ENCODE assay signal across 14 cellular contexts in the genomic region with DNA sequence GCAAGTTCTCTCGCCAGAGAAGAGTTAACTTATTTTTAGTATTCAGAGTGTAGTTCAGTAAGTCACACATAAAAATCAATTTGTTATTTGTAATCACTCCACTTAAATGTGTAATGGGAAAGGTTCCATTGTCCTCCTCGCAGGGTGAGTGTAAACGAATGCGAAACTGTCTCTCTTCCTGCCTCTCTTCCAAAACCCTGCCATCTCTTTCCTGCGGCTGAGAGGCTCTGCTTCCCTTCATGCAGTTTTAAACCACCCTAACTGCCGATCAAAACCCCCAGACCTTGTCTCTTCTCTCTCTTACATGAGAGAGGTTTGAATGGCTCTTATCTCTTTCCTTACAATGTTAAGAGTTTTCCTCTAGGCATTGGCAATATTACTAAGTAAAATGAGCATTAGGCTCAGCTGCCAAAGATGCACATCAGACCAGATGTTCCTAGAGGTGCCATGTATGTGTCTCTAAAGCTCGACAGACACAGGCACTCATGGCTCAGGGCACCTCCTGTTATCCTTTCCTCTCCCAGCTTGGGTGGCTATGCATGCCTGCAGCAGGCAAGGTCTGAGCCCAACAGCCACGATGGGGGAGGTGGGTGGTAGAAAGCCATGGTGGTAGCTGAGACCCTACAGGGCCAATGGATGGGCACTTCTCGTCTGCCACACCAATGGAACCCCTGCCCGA.
A peak's percentile ranks its signal among the peaks of the same experiment; 100 is the strongest.
DNase-seq lines count a peak whose midpoint lies in the region; ATAC-seq and TF ChIP-seq lines count a peak whose summit lies in the region.
"Had no signal": no experiment of that assay in that cellular context is flagged by ENCODE, and none has a peak within 500 bp of the region (broad histone marks: within the 10 kb centered on the region; RNA-seq: fewer than 3 reads in every experiment).

No MANE protein-coding gene starts in this region.

- H3K4me3 ChIP-seq in SK-N-SH (ENCODE audit: low read depth in 2 of 2, low read length in 1 of 2): no peak overlapping the region
- H3K4me3 ChIP-seq: vagina had no signal

- no peak for TF ChIP-seq CTCF in SK-N-SH (IDR thresholded peaks at IDR 0.05)

- DNase-seq in activated T-cell treated with anti-CD3 and anti-CD28 coated beads, Interleukin-2, amount 50 U/mL, for 72 hours: no peak
- no peak for DNase-seq in activated T-cell treated with anti-CD3 and anti-CD28 coated beads, Interleukin-2, amount 50 U/mL, for 48 hours
- DNase-seq in SK-N-SH (peak; percentile 66), HPDE6-E6E7 (ENCODE audit: extremely low spot score) (no peak), H4 (ENCODE audit: low spot score) (no peak)
- DNase-seq in effector memory CD8-positive, alpha-beta T cell: no peak
- no peak for DNase-seq in stimulated activated naive B cell treated with anti-CD40 and anti-IgM and Interleukin-4, amounts not matched to agents 10 μg/mL and 1 μg/mL and 100 μg/mL, for 72 hours
- DNase-seq: effector CD8-positive, alpha-beta T cell; NCI-H2029 treated with DMSO at 0.1 percent for 48 hours; stimulated activated CD4-positive, alpha-beta T cell treated with anti-CD3 and anti-CD28 coated beads, Interleukin-15, amount 100 ng/mL, for 24 hours had no signal

- no peaks in the 10 kb centered on the region for H3K9me3 Mint-ChIP-seq in activated T-cell treated with anti-CD3 and anti-CD28 coated beads, Interleukin-2, amount 50 U/mL, for 72 hours
- H3K9me3 Mint-ChIP-seq in effector memory CD8-positive, alpha-beta T cell: no peaks in the 10 kb centered on the region
- H3K9me3 Mint-ChIP-seq in stimulated activated naive B cell treated with anti-CD40 and anti-IgM and Interleukin-4, amounts not matched to agents 10 μg/mL and 1 μg/mL and 100 μg/mL, for 72 hours: no peaks in the 10 kb centered on the region
- H3K9me3 Mint-ChIP-seq: IgD-negative memory B cell had no signal

- H3K27ac ChIP-seq in SK-N-SH (ENCODE audit: low read depth in 2 of 2, low read length in 1 of 2): no peak overlapping the region; a peak in 2 of 4 replicates
- H3K27ac ChIP-seq: vagina had no signal

- peak overlapping the region; percentile 66 for H3K27ac Mint-ChIP-seq in activated T-cell treated with anti-CD3 and anti-CD28 coated beads, Interleukin-2, amount 50 U/mL, for 72 hours
- H3K27ac Mint-ChIP-seq in effector memory CD8-positive, alpha-beta T cell: peak overlapping the region; percentile 35 to 80
- peak overlapping the region; percentile 66 for H3K27ac Mint-ChIP-seq in stimulated activated naive B cell treated with anti-CD40 and anti-IgM and Interleukin-4, amounts not matched to agents 10 μg/mL and 1 μg/mL and 100 μg/mL, for 72 hours

- TF ChIP-seq RAD21 in SK-N-SH (IDR thresholded peaks at IDR 0.05; ENCODE audit: low read length): peak; percentile 31; the same call in 1 of the 2 replicates

- no peaks in the 10 kb centered on the region for H3K9me2 ChIP-seq in SK-N-SH

- POLR2A ChIA-PET in SK-N-SH (lab: Yijun Ruan, JAX): no interaction called here

- ATAC-seq in activated T-cell treated with anti-CD3 and anti-CD28 coated beads, Interleukin-2, amount 50 U/mL, for 72 hours (replicated peaks in 1 of 2): no peak
- no peak for ATAC-seq in effector memory CD8-positive, alpha-beta T cell (replicated peaks)
- ATAC-seq in stimulated activated naive B cell treated with anti-CD40 and anti-IgM and Interleukin-4, amounts not matched to agents 10 μg/mL and 1 μg/mL and 100 μg/mL, for 72 hours (replicated peaks): no peak
- ATAC-seq in HG02588 (IDR thresholded peaks at IDR 0.05; ENCODE audit: unreplicated experiment): no peak
- ATAC-seq: left lobe of liver had no signal

- CTCF ChIA-PET in SK-N-SH (lab: Yijun Ruan, JAX): interaction anchor here (0.8 to 2.3 kb wide), 5 partner anchors 9 to 107 kb away, joined by 3 to 11 read pairs (median 3); no protein-coding TSS in a partner anchor

- H3K4me2 ChIP-seq in SK-N-SH: no peak overlapping the region

- H3K4me3 Mint-ChIP-seq in activated T-cell treated with anti-CD3 and anti-CD28 coated beads, Interleukin-2, amount 50 U/mL, for 72 hours: peak overlapping the region; percentile 18 to 26
- H3K4me3 Mint-ChIP-seq in effector memory CD8-positive, alpha-beta T cell: no peak overlapping the region
- peak overlapping the region; percentile 17 to 40 for H3K4me3 Mint-ChIP-seq in stimulated activated naive B cell treated with anti-CD40 and anti-IgM and Interleukin-4, amounts not matched to agents 10 μg/mL and 1 μg/mL and 100 μg/mL, for 72 hours

- no peaks in the 10 kb centered on the region for H3K36me3 ChIP-seq in SK-N-SH (replicated peaks in 1 of 2; ENCODE audit: control insufficient read depth in 1 of 2, insufficient read depth in 2 of 2, low read length in 1 of 2)
- H3K36me3 ChIP-seq: vagina had no signal

- H3K36me3 Mint-ChIP-seq in activated T-cell treated with anti-CD3 and anti-CD28 coated beads, Interleukin-2, amount 50 U/mL, for 72 hours (ENCODE audit: insufficient read depth in 2 of 2): peaks cover 2 to 8% of the 10 kb centered on the region in 2 donors
- peaks cover 5% of the 10 kb centered on the region for H3K36me3 Mint-ChIP-seq in effector memory CD8-positive, alpha-beta T cell (ENCODE audit: insufficient read depth)
- peaks cover 7 to 14% of the 10 kb centered on the region in 2 donors for H3K36me3 Mint-ChIP-seq in stimulated activated naive B cell treated with anti-CD40 and anti-IgM and Interleukin-4, amounts not matched to agents 10 μg/mL and 1 μg/mL and 100 μg/mL, for 72 hours
- H3K36me3 Mint-ChIP-seq: IgD-negative memory B cell had no signal

- peaks cover 84% of the 10 kb centered on the region for H3K4me1 Mint-ChIP-seq in activated T-cell treated with anti-CD3 and anti-CD28 coated beads, Interleukin-2, amount 50 U/mL, for 72 hours (ENCODE audit: low read depth)
- peaks cover 57 to 58% of the 10 kb centered on the region in 2 donors for H3K4me1 Mint-ChIP-seq in effector memory CD8-positive, alpha-beta T cell (ENCODE audit: low read depth in 2 of 2)
- H3K4me1 Mint-ChIP-seq in stimulated activated naive B cell treated with anti-CD40 and anti-IgM and Interleukin-4, amounts not matched to agents 10 μg/mL and 1 μg/mL and 100 μg/mL, for 72 hours: peaks cover 55 to 82% of the 10 kb centered on the region in 2 donors

- H3K27me3 Mint-ChIP-seq in activated T-cell treated with anti-CD3 and anti-CD28 coated beads, Interleukin-2, amount 50 U/mL, for 72 hours (ENCODE audit: low read depth): no peaks in the 10 kb centered on the region
- H3K27me3 Mint-ChIP-seq in effector memory CD8-positive, alpha-beta T cell: no peaks in the 10 kb centered on the region
- H3K27me3 Mint-ChIP-seq in stimulated activated naive B cell treated with anti-CD40 and anti-IgM and Interleukin-4, amounts not matched to agents 10 μg/mL and 1 μg/mL and 100 μg/mL, for 72 hours: no peaks in the 10 kb centered on the region
- H3K27me3 Mint-ChIP-seq: IgD-negative memory B cell had no signal

- no peaks in the 10 kb centered on the region for H3K27me3 ChIP-seq in SK-N-SH (ENCODE audit: insufficient read depth)
- H3K27me3 ChIP-seq: vagina had no signal

- peaks cover 4% of the 10 kb centered on the region for H3F3A ChIP-seq in SK-N-SH (replicated peaks; ENCODE audit: insufficient read depth)

- H2AFZ ChIP-seq in SK-N-SH (ENCODE audit: low read depth): no peak overlapping the region

- H3K79me2 ChIP-seq in SK-N-SH (ENCODE audit: insufficient read depth): peaks cover 19% of the 10 kb centered on the region

- WGBS in SK-N-SH (ENCODE audit: low lambda C conversion rate): 66% methylated on average over 9 of the region's 10 CpGs

- TF ChIP-seq EP300 in SK-N-SH (IDR thresholded peaks at IDR 0.05; ENCODE audit: borderline replicate concordance in 1 of 2, low read depth in 1 of 2, low read length in 1 of 2): peak in 1 of 2 experiments; percentile 91; a peak in 2 of 4 replicates

- no peaks in the 10 kb centered on the region for H3K9me3 ChIP-seq in SK-N-SH
- H3K9me3 ChIP-seq: vagina had no signal

- no peak overlapping the region for H3K9ac ChIP-seq in SK-N-SH

- H4K20me1 ChIP-seq in SK-N-SH (ENCODE audit: insufficient read depth): no peaks in the 10 kb centered on the region; the same call in 1 of the 2 replicates

- H3K4me1 ChIP-seq in SK-N-SH (ENCODE audit: control insufficient read depth in 1 of 2, insufficient read depth in 2 of 2, low read depth in 1 of 2, low read length in 1 of 2): peaks cover 15 to 19% of the 10 kb centered on the region in 2 experiments; a peak in 3 of 4 replicates

TF ChIP-seq in SK-N-SH, 30 proteins besides CTCF, POLR2A, EP300 and RAD21:
- TF ChIP-seq NFIC (IDR thresholded peaks at IDR 0.05; ENCODE audit: borderline replicate concordance): peak; percentile 23; the same call in 1 of the 2 replicates
- TF ChIP-seq FOXJ3 (CRISPR knock-in tag; IDR thresholded peaks at IDR 0.05): peak; percentile 90
- peak; percentile 64; the same call in 1 of the 2 replicates for TF ChIP-seq MXI1 (IDR thresholded peaks at IDR 0.05; ENCODE audit: low read depth, low read length)
- TF ChIP-seq, protein P1, sequence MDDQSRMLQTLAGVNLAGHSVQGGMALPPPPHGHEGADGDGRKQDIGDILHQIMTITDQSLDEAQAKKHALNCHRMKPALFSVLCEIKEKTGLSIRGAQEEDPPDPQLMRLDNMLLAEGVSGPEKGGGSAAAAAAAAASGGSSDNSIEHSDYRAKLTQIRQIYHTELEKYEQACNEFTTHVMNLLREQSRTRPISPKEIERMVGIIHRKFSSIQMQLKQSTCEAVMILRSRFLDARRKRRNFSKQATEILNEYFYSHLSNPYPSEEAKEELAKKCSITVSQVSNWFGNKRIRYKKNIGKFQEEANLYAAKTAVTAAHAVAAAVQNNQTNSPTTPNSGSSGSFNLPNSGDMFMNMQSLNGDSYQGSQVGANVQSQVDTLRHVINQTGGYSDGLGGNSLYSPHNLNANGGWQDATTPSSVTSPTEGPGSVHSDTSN (IDR thresholded peaks at IDR 0.05): no peak
- TF ChIP-seq TEAD4 (IDR thresholded peaks at IDR 0.05; ENCODE audit: borderline replicate concordance, insufficient read depth): no peak
- TF ChIP-seq GATA2 (CRISPR knock-in tag; IDR thresholded peaks at IDR 0.05): peak; percentile 97
- TF ChIP-seq TCF12 (IDR thresholded peaks at IDR 0.05): peak; percentile 58
- TF ChIP-seq RCOR1 (IDR thresholded peaks at IDR 0.05; ENCODE audit: low read length): peak; percentile 93

Comparison
In these comparisons a context has a peak if more than half of its experiments do, and no peak if none do; other contexts are left out.
1. H3K4me3 Mint-ChIP-seq: peak in activated T-cell treated with anti-CD3 and anti-CD28 coated beads, Interleukin-2, amount 50 U/mL, for 72 hours (2 of 2) and stimulated activated naive B cell treated with anti-CD40 and anti-IgM and Interleukin-4, amounts not matched to agents 10 μg/mL and 1 μg/mL and 100 μg/mL, for 72 hours (2 of 2); none in effector memory CD8-positive, alpha-beta T cell (0 of 2).
2. Peak in every context shown above with its lines, with median percentiles within 50 percentile points of each other: H3K27ac Mint-ChIP-seq.